19 cellular contexts compared by ENCODE assay signal in the genomic region with DNA sequence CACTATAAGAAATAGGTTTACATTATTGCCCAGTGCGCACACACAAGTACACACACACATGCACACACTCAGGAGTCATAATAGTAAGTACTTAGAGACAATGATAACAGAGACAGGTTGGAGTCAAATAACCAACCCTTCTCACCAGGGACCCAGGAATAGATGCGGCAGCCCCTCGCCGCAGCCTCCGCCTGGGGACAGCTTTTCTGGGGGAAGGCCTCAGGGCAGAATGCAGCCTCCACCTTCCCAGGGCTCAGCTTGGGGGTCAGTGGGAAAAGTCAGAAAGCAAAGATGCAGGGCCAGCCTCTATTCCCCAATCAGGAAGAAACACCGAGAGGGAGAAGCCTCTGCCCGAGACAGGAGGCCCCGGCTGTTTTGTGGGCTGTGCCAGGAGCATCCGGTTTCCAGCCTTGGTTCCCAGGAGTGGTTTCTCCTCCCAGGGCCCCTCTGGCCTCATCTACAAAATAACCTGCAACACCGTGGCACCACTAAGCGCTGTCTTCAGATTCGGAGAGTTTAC.
"Had no signal": no experiment of that assay in that cellular context is flagged by ENCODE, and none has a peak within 500 bp of the region (broad histone marks: within the 10 kb centered on the region; RNA-seq: fewer than 3 reads in every experiment).

No MANE protein-coding gene starts in this region.

- H3K9me3 Mint-ChIP-seq: activated naive CD4-positive, alpha-beta T cell treated with anti-CD3 and anti-CD28 coated beads, Interleukin-2, amount 50 U/mL, for 72 hours; activated T-helper 1 cell treated with anti-CD3 and anti-CD28 coated beads, Interleukin-12 subunit alpha, Interleukin-12 subunit beta, Interleukin-2, Interleukin-4 antibody, amounts not matched to agents 30 ng/mL and 10 ng/mL and 1 ng/mL, durations not matched to agents 14 hours and 24 hours and 36 hours; type B pancreatic cell had no signal

- H3K36me3 Mint-ChIP-seq: activated naive CD4-positive, alpha-beta T cell treated with anti-CD3 and anti-CD28 coated beads, Interleukin-2, amount 50 U/mL, for 72 hours; type B pancreatic cell had no signal

- H3K4me3 ChIP-seq: ascending aorta, breast epithelium, mucosa of descending colon, prostate gland, thoracic aorta, vagina had no signal

- H3K27ac ChIP-seq: ascending aorta, breast epithelium, foreskin keratinocyte, prostate gland, thoracic aorta, vagina had no signal

- H3K36me3 ChIP-seq: ascending aorta, breast epithelium, prostate gland, thoracic aorta, vagina had no signal

- DNase-seq: activated CD4-positive, alpha-beta T cell treated with anti-CD3 and anti-CD28 coated beads for 1 hour; activated CD4-positive, alpha-beta T cell treated with anti-CD3 and anti-CD28 coated beads, Interleukin-2, amount 50 U/mL, for 1 hour; activated CD8-positive, alpha-beta T cell treated with anti-CD3 and anti-CD28 coated beads, Interleukin-2, amount 10 ng/mL, durations not matched to agents 7 days and 5 days; cortex of kidney; effector CD4-positive, alpha-beta T cell; foreskin keratinocyte; mesenchymal stem cell; mucosa of descending colon; stimulated activated CD4-positive, alpha-beta T cell treated with anti-CD3 and anti-CD28 coated beads, Interleukin-4, amount 100 ng/mL, for 1 hour; stimulated activated naive CD4-positive, alpha-beta T cell; T-helper 1 cell had no signal

- H3K9me3 ChIP-seq: ascending aorta, breast epithelium, mucosa of descending colon, prostate gland, thoracic aorta, vagina had no signal

- H3K4me3 Mint-ChIP-seq: activated CD8-positive, alpha-beta T cell treated with anti-CD3 and anti-CD28 coated beads, Interleukin-2, amount 10 ng/mL, durations not matched to agents 7 days and 5 days; activated T-helper 1 cell treated with anti-CD3 and anti-CD28 coated beads, Interleukin-12 subunit alpha, Interleukin-12 subunit beta, Interleukin-2, Interleukin-4 antibody, amounts not matched to agents 30 ng/mL and 10 ng/mL and 1 ng/mL, durations not matched to agents 14 hours and 24 hours and 36 hours; type B pancreatic cell had no signal

- H3K27ac Mint-ChIP-seq: activated CD8-positive, alpha-beta T cell treated with anti-CD3 and anti-CD28 coated beads, Interleukin-2, amount 10 ng/mL, durations not matched to agents 7 days and 5 days; activated naive CD4-positive, alpha-beta T cell treated with anti-CD3 and anti-CD28 coated beads, Interleukin-2, amount 50 U/mL, for 72 hours; activated T-helper 1 cell treated with anti-CD3 and anti-CD28 coated beads, Interleukin-12 subunit alpha, Interleukin-12 subunit beta, Interleukin-2, Interleukin-4 antibody, amounts not matched to agents 30 ng/mL and 10 ng/mL and 1 ng/mL, durations not matched to agents 14 hours and 24 hours and 36 hours; type B pancreatic cell had no signal

- H3K27me3 ChIP-seq: ascending aorta, breast epithelium, vagina had no signal

- H3K4me1 ChIP-seq: ascending aorta, breast epithelium, foreskin keratinocyte, prostate gland, vagina had no signal

- H3K27me3 Mint-ChIP-seq: type B pancreatic cell had no signal

- ATAC-seq: activated CD8-positive, alpha-beta T cell treated with anti-CD3 and anti-CD28 coated beads, Interleukin-2, amount 10 ng/mL, durations not matched to agents 7 days and 5 days; activated naive CD4-positive, alpha-beta T cell treated with anti-CD3 and anti-CD28 coated beads, Interleukin-2, amount 50 U/mL, for 72 hours; foreskin keratinocyte; mucosa of descending colon had no signal
